ENCODE assay signal across 9 cellular contexts in the genomic region with DNA sequence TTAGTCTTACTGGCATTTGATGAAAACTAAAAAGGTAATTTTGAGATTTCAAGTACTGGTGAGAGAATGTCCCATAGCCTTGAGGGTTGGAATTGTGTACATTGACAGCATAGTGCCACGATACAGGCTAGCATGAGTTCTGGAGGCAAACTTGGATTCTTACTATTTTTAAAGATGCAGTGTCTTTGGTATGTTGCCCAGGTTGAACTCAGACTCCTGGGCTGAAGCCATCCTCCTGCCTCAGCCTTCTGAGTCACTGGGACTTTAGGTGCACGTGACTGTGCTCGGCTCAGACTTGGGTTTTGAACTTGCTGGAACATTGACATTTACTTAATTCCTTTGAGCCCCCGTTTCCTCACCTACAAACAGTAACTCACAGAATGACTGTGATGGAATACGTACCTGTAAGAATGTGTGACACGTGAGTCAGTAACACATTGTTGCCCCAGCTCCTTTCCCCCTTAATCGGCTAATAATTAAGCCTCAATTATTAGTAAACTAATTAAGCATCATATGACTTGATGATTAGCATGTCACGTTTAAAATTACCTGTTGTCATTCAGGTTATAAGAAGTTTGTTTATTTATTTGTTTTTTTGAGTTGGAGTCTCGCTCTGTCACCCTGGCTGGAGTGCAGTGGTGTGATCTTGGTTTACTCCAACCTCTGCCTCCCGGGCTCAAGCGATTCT. TPM values are rescaled to one million over a fixed set of nuclear protein-coding genes. Genes with fewer than 3 reads are reported as not detected.
A peak's percentile ranks its signal among the peaks of the same experiment; 100 is the strongest.
DNase-seq lines count a peak whose midpoint lies in the region; ATAC-seq and TF ChIP-seq lines count a peak whose summit lies in the region.
"Had no signal": no experiment of that assay in that cellular context is flagged by ENCODE, and none has a peak within 500 bp of the region (broad histone marks: within the 10 kb centered on the region; RNA-seq: fewer than 3 reads in every experiment).

No MANE protein-coding gene starts in this region.

- no peak for ATAC-seq in HG02610 (IDR thresholded peaks at IDR 0.05; ENCODE audit: unreplicated experiment)

- TF ChIP-seq CTCF in AG10803 (conservative IDR thresholded peaks at IDR 0.05; ENCODE audit: low read length) (no peak), GM10248 (IDR thresholded peaks at IDR 0.05; ENCODE audit: control extremely low read depth, extremely low read depth, low read depth, missing control alignments) (no peak)

- POLR2A ChIA-PET in GM10248 (lab: Yijun Ruan, JAX) = no interaction called here

- CTCF ChIA-PET in GM10248 (lab: Yijun Ruan, JAX) = interaction anchor here (1.2 to 9.6 kb wide), 3 partner anchors 7 to 378 kb away, joined by 3 to 39 read pairs (median 31); no protein-coding TSS in a partner anchor

- no peak overlapping the region for H3K4me3 ChIP-seq in AG10803 (ENCODE audit: low read length)

- DNase-seq in AG10803 (ENCODE audit: low read depth) = peak; percentile 81
- peak; percentile 82 for DNase-seq in NCI-H226
- peak; percentile 39 for DNase-seq in dedifferentiated amniotic fluid mesenchymal stem cell (ENCODE audit: extremely low spot score)
- peak; percentile 32 for DNase-seq in occipital lobe (lab: John Stamatoyannopoulos, UW)
- no peak for DNase-seq in GM10248 (ENCODE audit: extremely low spot score)
- no peak for DNase-seq in central memory CD4-positive, alpha-beta T cell
- no peak for DNase-seq in LoVo (ENCODE audit: low spot score)
- DNase-seq: activated CD8-positive, alpha-beta memory T cell treated with anti-CD3 and anti-CD28 coated beads, Interleukin-2, amount 50 U/mL, for 48 hours had no signal

RNA-seq across cellular contexts. Expression of a gene that starts 10.6 kb away (rescaled TPM):
- 179 TPM for total RNA-seq in occipital lobe

Comparison
In these comparisons a context has a peak if more than half of its experiments do, and no peak if none do; other contexts are left out.
1. DNase-seq: peak in AG10803 (single experiment), NCI-H226 (single experiment), dedifferentiated amniotic fluid mesenchymal stem cell (single experiment) and occipital lobe (single experiment); none in GM10248 (single experiment), central memory CD4-positive, alpha-beta T cell (single experiment) and LoVo (single experiment).